ENCODE assay signal across 22 cellular contexts in genomic region chr2:138677179-138677578, GRCh38.
"Had no signal": no experiment of that assay in that cellular context is flagged by ENCODE, and none has a peak within 500 bp of the region (broad histone marks: within the 10 kb centered on the region; RNA-seq: fewer than 3 reads in every experiment).

No MANE protein-coding gene starts in this region.

- ATAC-seq: activated T-cell treated with anti-CD3 and anti-CD28 coated beads, Interleukin-2, amount 50 U/mL, for 4 hours; activated T-helper 17 cell treated with anti-CD3 and anti-CD28 coated beads, Interleukin-2, amount 50 U/mL, for 72 hours; gastrocnemius medialis; heart left ventricle had no signal

- DNase-seq: activated CD4-positive, alpha-beta memory T cell treated with anti-CD3 and anti-CD28 coated beads, Interleukin-2, amount 10 ng/mL, durations not matched to agents 7 days and 5 days; activated CD4-positive, alpha-beta T cell treated with anti-CD3 and anti-CD28 coated beads for 1 hour; activated CD4-positive, alpha-beta T cell treated with anti-CD3 and anti-CD28 coated beads for 4 hours; activated CD4-positive, alpha-beta T cell treated with anti-CD3 and anti-CD28 coated beads, Interleukin-2, amount 10 ng/mL, durations not matched to agents 7 days and 5 days; activated CD4-positive, alpha-beta T cell treated with anti-CD3 and anti-CD28 coated beads, Interleukin-2, amount 50 U/mL, for 4 hours; activated CD4-positive, CD25-positive, alpha-beta regulatory T cell; activated effector memory CD4-positive, alpha-beta T cell treated with Interleukin-2 at 50 U/mL for 16 hours; activated gamma-delta T cell treated with Interleukin-2 at 50 U/mL for 16 hours; activated naive CD4-positive, alpha-beta T cell treated with anti-CD3 and anti-CD28 coated beads, Interleukin-2, amount 50 U/mL, for 16 hours; activated naive CD4-positive, alpha-beta T cell treated with Interleukin-2 at 50 U/mL for 16 hours; activated T-cell treated with anti-CD3 and anti-CD28 coated beads, Interleukin-2, amount 50 U/mL, for 4 hours; amniotic stem cell; anterior cingulate cortex; brain microvascular endothelial cell; dorsolateral prefrontal cortex; effector memory CD4-positive, alpha-beta T cell; endodermal cell; gastrocnemius medialis; glutamatergic neuron; heart left ventricle; T-helper 2 cell had no signal
